In genomic region chr2:131047275-131047652, GRCh38 we compare ENCODE assay signal across 14 cellular contexts.
"Had no signal": no experiment of that assay in that cellular context is flagged by ENCODE, and none has a peak within 500 bp of the region (broad histone marks: within the 10 kb centered on the region; RNA-seq: fewer than 3 reads in every experiment).

No MANE protein-coding gene starts in this region.

- H3K4me3 ChIP-seq: left lung, prostate gland, right atrium auricular region, skin epidermis, transverse colon, uterus had no signal

- H3K4me1 ChIP-seq: left lung, prostate gland, right atrium auricular region, transverse colon, uterus had no signal

- H3K27me3 ChIP-seq: left lung, right atrium auricular region, transverse colon, uterus had no signal

- H3K9me3 Mint-ChIP-seq: activated naive CD4-positive, alpha-beta T cell treated with anti-CD3 and anti-CD28 coated beads, Interleukin-2, amount 10 ng/mL, durations not matched to agents 7 days and 5 days; T-helper 2 cell treated with Interferon-gamma antibody and Interleukin-4, amounts not matched to agents 5 μg/mL and 100 μg/mL, for 36 hours had no signal

- H3K27ac ChIP-seq: left lung, prostate gland, right atrium auricular region, transverse colon, uterus had no signal

- H3K27ac Mint-ChIP-seq: activated CD4-positive, alpha-beta T cell treated with anti-CD3 and anti-CD28 coated beads for 36 hours; activated naive CD4-positive, alpha-beta T cell treated with anti-CD3 and anti-CD28 coated beads, Interleukin-2, amount 10 ng/mL, durations not matched to agents 7 days and 5 days; T-helper 2 cell treated with Interferon-gamma antibody and Interleukin-4, amounts not matched to agents 5 μg/mL and 100 μg/mL, for 36 hours had no signal

- H3K4me3 Mint-ChIP-seq: activated CD4-positive, alpha-beta T cell treated with anti-CD3 and anti-CD28 coated beads for 36 hours; activated naive CD4-positive, alpha-beta T cell treated with anti-CD3 and anti-CD28 coated beads, Interleukin-2, amount 10 ng/mL, durations not matched to agents 7 days and 5 days; T-helper 2 cell treated with Interferon-gamma antibody and Interleukin-4, amounts not matched to agents 5 μg/mL and 100 μg/mL, for 36 hours had no signal

- ATAC-seq: activated CD4-positive, alpha-beta T cell treated with anti-CD3 and anti-CD28 coated beads for 36 hours; left lung; stimulated activated naive CD8-positive, alpha-beta T cell treated with anti-CD3 and anti-CD28 coated beads, Interleukin-15, Interleukin-2, amounts not matched to agents 100 U/mL and 50 U/mL, for 24 hours had no signal

- H3K27me3 Mint-ChIP-seq: activated CD4-positive, alpha-beta T cell treated with anti-CD3 and anti-CD28 coated beads for 36 hours; activated naive CD4-positive, alpha-beta T cell treated with anti-CD3 and anti-CD28 coated beads, Interleukin-2, amount 10 ng/mL, durations not matched to agents 7 days and 5 days had no signal

- DNase-seq: activated CD4-positive, alpha-beta T cell treated with anti-CD3 and anti-CD28 coated beads for 36 hours; activated CD4-positive, alpha-beta T cell treated with anti-CD3 and anti-CD28 coated beads, Interleukin-2, amount 50 U/mL, for 48 hours; activated naive CD4-positive, alpha-beta T cell treated with anti-CD3 and anti-CD28 coated beads, Interleukin-2, amount 10 ng/mL, durations not matched to agents 7 days and 5 days; activated T-cell treated with anti-CD3 and anti-CD28 coated beads, Interleukin-2, amount 50 U/mL, for 1 hour; left lung; mammary epithelial cell; stimulated activated naive CD8-positive, alpha-beta T cell treated with anti-CD3 and anti-CD28 coated beads, Interleukin-15, Interleukin-2, amounts not matched to agents 100 U/mL and 50 U/mL, for 24 hours; SW 1271; transverse colon; uterus had no signal

- H3K36me3 ChIP-seq: uterus had no signal

- H3K9me3 ChIP-seq: left lung, prostate gland, right atrium auricular region, transverse colon, uterus had no signal
